13 cellular contexts compared by ENCODE assay signal in genomic region chr4:148043990-148044645, GRCh38.
DNase-seq lines count a peak whose midpoint lies in the region; ATAC-seq and TF ChIP-seq lines count a peak whose summit lies in the region.
"Had no signal": no experiment of that assay in that cellular context is flagged by ENCODE, and none has a peak within 500 bp of the region (broad histone marks: within the 10 kb centered on the region; RNA-seq: fewer than 3 reads in every experiment).

No MANE protein-coding gene starts in this region.

- no peak overlapping the region for H3K4me3 ChIP-seq in parathyroid adenoma (ENCODE audit: low read depth, low read length)

- H3K79me2 ChIP-seq in parathyroid adenoma, result no peaks in the 10 kb centered on the region

- no peaks in the 10 kb centered on the region for H3K36me3 ChIP-seq in parathyroid adenoma (ENCODE audit: control insufficient read depth, insufficient read depth, low read length)

- peak overlapping the region; percentile 56 for H2AFZ ChIP-seq in parathyroid adenoma

- TF ChIP-seq CTCF in parathyroid adenoma (IDR thresholded peaks at IDR 0.05), result no peak

- no peaks in the 10 kb centered on the region for H3K27me3 ChIP-seq in parathyroid adenoma (ENCODE audit: control insufficient read depth, insufficient read depth, low read length)

- peak; percentile 14 for ATAC-seq in GM18867 (IDR thresholded peaks at IDR 0.05; ENCODE audit: unreplicated experiment)
- peak; percentile 11 for ATAC-seq in HG02973 (IDR thresholded peaks at IDR 0.05; ENCODE audit: unreplicated experiment)
- no peak for ATAC-seq in GM21528 (IDR thresholded peaks at IDR 0.05; ENCODE audit: low FRiP score, unreplicated experiment)

- DNase-seq in fibroblast of gingiva (ENCODE audit: low read depth), result peak; percentile 33
- DNase-seq in NCI-H226, result no peak
- DNase-seq in NCI-H2171 (lab: John Stamatoyannopoulos, UW), result no peak
- no peak for DNase-seq in NCI-H446 (lab: John Stamatoyannopoulos, UW)
- DNase-seq: activated T-cell treated with anti-CD3 and anti-CD28 coated beads, Interleukin-2, amount 50 U/mL, for 72 hours; HCEC 1CT; NCI-H510A; occipital lobe; RPMI8226 had no signal

- peaks cover 9% of the 10 kb centered on the region for H3K4me1 ChIP-seq in parathyroid adenoma

- H3K27ac ChIP-seq in parathyroid adenoma, result peak overlapping the region; percentile 86

- H3K9me3 ChIP-seq in parathyroid adenoma (ENCODE audit: control insufficient read depth, low read length), result no peaks in the 10 kb centered on the region

- H3K4me2 ChIP-seq in parathyroid adenoma (ENCODE audit: low read length), result no peak overlapping the region

- no peak overlapping the region for H3K9ac ChIP-seq in parathyroid adenoma
